15 cellular contexts compared by ENCODE assay signal in the genomic region with DNA sequence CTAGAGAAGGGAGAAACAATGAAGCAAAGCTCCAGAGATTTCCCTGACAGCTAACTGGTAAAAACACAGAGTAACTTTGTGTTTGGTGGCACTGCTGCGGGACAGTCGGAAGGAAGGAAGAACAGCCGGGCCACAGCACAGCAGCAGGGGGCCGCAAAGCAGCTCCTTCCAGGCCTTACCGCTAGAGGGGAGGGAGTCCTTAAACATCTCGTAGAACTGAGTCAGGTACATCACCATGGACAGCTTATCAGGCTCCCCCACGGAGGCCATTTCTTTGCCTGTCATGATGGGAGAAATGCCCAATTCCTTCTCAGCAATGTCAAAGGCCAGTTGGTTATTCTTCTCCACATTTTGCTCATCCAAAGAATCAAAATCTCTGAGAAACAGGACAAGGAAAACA.
DNase-seq lines count a peak whose midpoint lies in the region; TF ChIP-seq lines count a peak whose summit lies in the region.
"Had no signal": no experiment of that assay in that cellular context is flagged by ENCODE, and none has a peak within 500 bp of the region (broad histone marks: within the 10 kb centered on the region; RNA-seq: fewer than 3 reads in every experiment).

No MANE protein-coding gene starts in this region.

- peaks cover 6% of the 10 kb centered on the region for H3K36me3 Mint-ChIP-seq in progenitor cell of endocrine pancreas (ENCODE audit: insufficient read depth)

- peak; percentile 42 for DNase-seq in GM12865 (ENCODE audit: low read depth)
- peak; percentile 45 for DNase-seq in astrocyte of the hippocampus (ENCODE audit: low read depth, low spot score)
- DNase-seq in fibroblast of villous mesenchyme (ENCODE audit: low read depth) = peak; percentile 22
- no peak for DNase-seq in progenitor cell of endocrine pancreas (ENCODE audit: low spot score, unreplicated experiment)
- no peak for DNase-seq in stimulated activated CD4-positive, alpha-beta T cell treated with anti-CD3 and anti-CD28 coated beads, Interleukin-4, amount 100 ng/mL, for 1 hour
- DNase-seq in NCI-H1048 (lab: John Stamatoyannopoulos, UW) = no peak
- DNase-seq in RKO (ENCODE audit: low spot score) = no peak
- no peak for DNase-seq in AG08396 (ENCODE audit: low spot score)
- DNase-seq: activated CD4-positive, alpha-beta T cell treated with anti-CD3 and anti-CD28 coated beads for 1 hour; central memory CD4-positive, alpha-beta T cell; foreskin keratinocyte; pancreas; stimulated activated CD4-positive, alpha-beta T cell treated with anti-CD3 and anti-CD28 coated beads, Interleukin-4, amount 100 ng/mL, for 24 hours; stimulated activated naive CD8-positive, alpha-beta T cell treated with anti-CD3 and anti-CD28 coated beads, Interleukin-15, Interleukin-2, amounts not matched to agents 100 U/mL and 50 U/mL, for 24 hours; SW 1271 had no signal

- peaks cover under 1% of the 10 kb centered on the region for H3K4me1 Mint-ChIP-seq in progenitor cell of endocrine pancreas (ENCODE audit: low read depth)

- TF ChIP-seq CTCF in GM12865 (IDR thresholded peaks at IDR 0.05; ENCODE audit: insufficient read depth, low read depth, low read length, missing control alignments) (peak; percentile 36), fibroblast of villous mesenchyme (IDR thresholded peaks at IDR 0.05; ENCODE audit: insufficient read depth, low read depth, low read length) (peak; percentile 38), progenitor cell of endocrine pancreas (IDR thresholded peaks at IDR 0.05; ENCODE audit: unreplicated experiment) (peak; percentile 53)

- no peaks in the 10 kb centered on the region for H3K27me3 Mint-ChIP-seq in progenitor cell of endocrine pancreas

- no peak overlapping the region for H3K4me3 ChIP-seq in GM12865 (ENCODE audit: low read depth, low read length)
- H3K4me3 ChIP-seq in fibroblast of villous mesenchyme (ENCODE audit: low read depth, low read length) = no peak overlapping the region
- H3K4me3 ChIP-seq: pancreas had no signal

- H3K27ac Mint-ChIP-seq in progenitor cell of endocrine pancreas = no peak overlapping the region

- H3K9me3 Mint-ChIP-seq in progenitor cell of endocrine pancreas (ENCODE audit: low read depth) = no peaks in the 10 kb centered on the region

- H3K4me3 Mint-ChIP-seq in progenitor cell of endocrine pancreas (ENCODE audit: low read depth) = no peak overlapping the region

Comparison
In these comparisons a context has a peak if more than half of its experiments do, and no peak if none do; other contexts are left out.
1. DNase-seq: peak in GM12865 (single experiment), astrocyte of the hippocampus (single experiment) and fibroblast of villous mesenchyme (single experiment); none in progenitor cell of endocrine pancreas (single experiment), stimulated activated CD4-positive, alpha-beta T cell treated with anti-CD3 and anti-CD28 coated beads, Interleukin-4, amount 100 ng/mL, for 1 hour (single experiment), NCI-H1048 (single experiment), RKO (single experiment) and AG08396 (single experiment).
2. Peak in every context shown above with its lines, with median percentiles within 50 percentile points of each other: CTCF ChIP-seq.